Comparison of ENCODE assay signal across 26 cellular contexts in genomic region chr2:42841344-42841743, GRCh38. TPM values are rescaled to one million over a fixed set of nuclear protein-coding genes. Genes with fewer than 3 reads are reported as not detected.
"Had no signal": no experiment of that assay in that cellular context is flagged by ENCODE, and none has a peak within 500 bp of the region (broad histone marks: within the 10 kb centered on the region; RNA-seq: fewer than 3 reads in every experiment).

No MANE protein-coding gene starts in this region.

- H3K27ac ChIP-seq: parathyroid adenoma, right lobe of liver, upper lobe of left lung had no signal

- H3K27me3 ChIP-seq: right lobe of liver, testis, upper lobe of left lung had no signal

- H3K4me1 Mint-ChIP-seq: activated naive CD4-positive, alpha-beta T cell treated with anti-CD3 and anti-CD28 coated beads, Interleukin-2, amount 50 U/mL, for 24 hours; naive thymus-derived CD4-positive, alpha-beta T cell; stimulated activated naive B cell treated with anti-CD40 and anti-IgM and Interleukin-4, amounts not matched to agents 10 μg/mL and 1 μg/mL and 100 μg/mL, for 72 hours had no signal

- DNase-seq: activated CD4-positive, alpha-beta T cell treated with anti-CD3 and anti-CD28 coated beads for 1 hour; activated CD4-positive, alpha-beta T cell treated with anti-CD3 and anti-CD28 coated beads, Interleukin-2, amount 50 U/mL, for 1 hour; activated CD8-positive, alpha-beta T cell treated with anti-CD3 and anti-CD28 coated beads, Interleukin-2, amount 10 ng/mL, durations not matched to agents 7 days and 5 days; activated gamma-delta T cell treated with Interleukin-2 at 50 U/mL for 16 hours; anterior cingulate cortex; caudate nucleus; dermis blood vessel endothelial cell; effector memory CD4-positive, alpha-beta T cell; foreskin melanocyte; glutamatergic neuron; lower lobe of right lung; naive thymus-derived CD4-positive, alpha-beta T cell; stimulated activated CD4-positive, alpha-beta T cell treated with anti-CD3 and anti-CD28 coated beads, Interleukin-2, amount 100 ng/mL, for 48 hours; stimulated activated CD8-positive, alpha-beta memory T cell treated with anti-CD3 and anti-CD28 coated beads, Interleukin-4, amount 100 ng/mL, for 48 hours; stimulated activated naive B cell treated with anti-CD40 and anti-IgM and Interleukin-4, amounts not matched to agents 10 μg/mL and 1 μg/mL and 100 μg/mL, for 72 hours; T-helper 1 cell; testis had no signal

- H3K9ac ChIP-seq: parathyroid adenoma had no signal

- ATAC-seq: activated CD8-positive, alpha-beta T cell treated with anti-CD3 and anti-CD28 coated beads, Interleukin-2, amount 10 ng/mL, durations not matched to agents 7 days and 5 days; esophagus mucosa; left colon; lower lobe of right lung; naive thymus-derived CD4-positive, alpha-beta T cell; right lobe of liver; stimulated activated naive B cell treated with anti-CD40 and anti-IgM and Interleukin-4, amounts not matched to agents 10 μg/mL and 1 μg/mL and 100 μg/mL, for 72 hours had no signal

- H3K9me3 ChIP-seq: lower lobe of right lung, right lobe of liver, testis, upper lobe of left lung had no signal

- H3K27me3 Mint-ChIP-seq: activated naive CD4-positive, alpha-beta T cell treated with anti-CD3 and anti-CD28 coated beads, Interleukin-2, amount 50 U/mL, for 24 hours; brain; stimulated activated naive B cell treated with anti-CD40 and anti-IgM and Interleukin-4, amounts not matched to agents 10 μg/mL and 1 μg/mL and 100 μg/mL, for 72 hours had no signal

- H3K27ac Mint-ChIP-seq: activated CD8-positive, alpha-beta T cell treated with anti-CD3 and anti-CD28 coated beads, Interleukin-2, amount 10 ng/mL, durations not matched to agents 7 days and 5 days; activated naive CD4-positive, alpha-beta T cell treated with anti-CD3 and anti-CD28 coated beads, Interleukin-2, amount 50 U/mL, for 24 hours; activated T-helper 1 cell treated with anti-CD3 and anti-CD28 coated beads, Interleukin-12 subunit alpha, Interleukin-12 subunit beta, Interleukin-2, Interleukin-4 antibody, amounts not matched to agents 30 ng/mL and 10 ng/mL and 1 ng/mL, durations not matched to agents 14 hours and 24 hours and 36 hours; naive thymus-derived CD4-positive, alpha-beta T cell; stimulated activated naive B cell treated with anti-CD40 and anti-IgM and Interleukin-4, amounts not matched to agents 10 μg/mL and 1 μg/mL and 100 μg/mL, for 72 hours had no signal

- H3K36me3 Mint-ChIP-seq: brain had no signal

- H3K4me3 ChIP-seq: lower lobe of right lung, right lobe of liver, smooth muscle cell, testis, upper lobe of left lung had no signal

- H3K9me3 Mint-ChIP-seq: activated naive CD4-positive, alpha-beta T cell treated with anti-CD3 and anti-CD28 coated beads, Interleukin-2, amount 50 U/mL, for 24 hours; activated T-helper 1 cell treated with anti-CD3 and anti-CD28 coated beads, Interleukin-12 subunit alpha, Interleukin-12 subunit beta, Interleukin-2, Interleukin-4 antibody, amounts not matched to agents 30 ng/mL and 10 ng/mL and 1 ng/mL, durations not matched to agents 14 hours and 24 hours and 36 hours; stimulated activated naive B cell treated with anti-CD40 and anti-IgM and Interleukin-4, amounts not matched to agents 10 μg/mL and 1 μg/mL and 100 μg/mL, for 72 hours had no signal

- H3K36me3 ChIP-seq: lower lobe of right lung, right lobe of liver, upper lobe of left lung had no signal

- H3K4me3 Mint-ChIP-seq: activated CD8-positive, alpha-beta T cell treated with anti-CD3 and anti-CD28 coated beads, Interleukin-2, amount 10 ng/mL, durations not matched to agents 7 days and 5 days; activated naive CD4-positive, alpha-beta T cell treated with anti-CD3 and anti-CD28 coated beads, Interleukin-2, amount 50 U/mL, for 24 hours; activated T-helper 1 cell treated with anti-CD3 and anti-CD28 coated beads, Interleukin-12 subunit alpha, Interleukin-12 subunit beta, Interleukin-2, Interleukin-4 antibody, amounts not matched to agents 30 ng/mL and 10 ng/mL and 1 ng/mL, durations not matched to agents 14 hours and 24 hours and 36 hours; brain; naive thymus-derived CD4-positive, alpha-beta T cell; stimulated activated naive B cell treated with anti-CD40 and anti-IgM and Interleukin-4, amounts not matched to agents 10 μg/mL and 1 μg/mL and 100 μg/mL, for 72 hours had no signal

- H3K4me1 ChIP-seq: parathyroid adenoma, right lobe of liver had no signal

RNA-seq across cellular contexts. Expression of gene HAAO, which starts 49.0 kb away (rescaled TPM):
- total RNA-seq: dermis blood vessel endothelial cell had no signal
